Comparison of ENCODE assay signal across 15 cellular contexts in the genomic region with DNA sequence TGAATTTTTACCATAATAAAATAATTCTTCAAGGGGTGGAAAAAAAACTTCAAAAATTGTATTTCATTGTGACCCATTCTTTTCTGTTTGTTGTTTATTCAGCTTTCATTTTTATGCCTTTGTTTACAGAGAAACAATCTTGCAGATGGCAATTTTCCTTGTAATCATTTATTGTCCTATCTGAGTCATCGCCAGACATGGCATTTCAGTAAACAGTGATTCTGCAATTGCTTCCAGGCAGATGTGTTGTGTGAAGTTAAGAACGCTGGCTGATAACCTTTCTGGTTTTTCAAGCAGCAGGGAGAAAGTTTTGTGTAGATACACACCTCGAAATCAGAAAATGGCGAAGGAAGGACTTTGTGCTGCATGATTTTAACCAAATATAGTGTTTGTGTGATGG.
A peak's percentile ranks its signal among the peaks of the same experiment; 100 is the strongest.
DNase-seq lines count a peak whose midpoint lies in the region; ATAC-seq and TF ChIP-seq lines count a peak whose summit lies in the region.
"Had no signal": no experiment of that assay in that cellular context is flagged by ENCODE, and none has a peak within 500 bp of the region (broad histone marks: within the 10 kb centered on the region; RNA-seq: fewer than 3 reads in every experiment).

No MANE protein-coding gene starts in this region.

- H4K20me1 ChIP-seq in fibroblast of lung (ENCODE audit: control insufficient read depth, extremely low read depth, insufficient read depth, low read length), result no peaks in the 10 kb centered on the region

- no peak for ATAC-seq in HG03520 (IDR thresholded peaks at IDR 0.05; ENCODE audit: unreplicated experiment)
- ATAC-seq in omental fat pad (ENCODE audit: low FRiP score), result no peak
- ATAC-seq: activated CD8-positive, alpha-beta T cell treated with anti-CD3 and anti-CD28 coated beads, Interleukin-2, amount 10 ng/mL, durations not matched to agents 7 days and 5 days; upper lobe of right lung had no signal

- no peak overlapping the region for H3K4me3 ChIP-seq in fibroblast of lung (replicated peaks in 1 of 4; ENCODE audit: control extremely low read depth in 1 of 4, insufficient read depth in 1 of 4, low read depth in 3 of 4, low read length in 4 of 4)
- H3K4me3 ChIP-seq: spleen, upper lobe of right lung had no signal

- DNase-seq in NCI-H748 (lab: John Stamatoyannopoulos, UW; ENCODE audit: unreplicated experiment) (peak; percentile 36), NCI-H748 treated with DMSO at 0.1 percent for 48 hours (lab: John Stamatoyannopoulos, UW) (no peak), NCI-H69 (lab: John Stamatoyannopoulos, UW) (peak; percentile 82), fibroblast of lung (ENCODE audit: low read depth in 2 of 2) (peak; percentile 18 to 55), cortex of kidney (lab: John Stamatoyannopoulos, UW) (no peak), omental fat pad (ENCODE audit: low spot score) (no peak)
- no peak for DNase-seq in stimulated activated CD4-positive, alpha-beta T cell treated with anti-CD3 and anti-CD28 coated beads, Interleukin-4, amount 100 ng/mL, for 4 hours
- DNase-seq: activated CD8-positive, alpha-beta T cell treated with anti-CD3 and anti-CD28 coated beads, Interleukin-2, amount 10 ng/mL, durations not matched to agents 7 days and 5 days; activated naive CD4-positive, alpha-beta T cell treated with Interleukin-2 at 50 U/mL for 16 hours; kidney; nephron progenitor cell; spleen; upper lobe of right lung had no signal

- H3K27ac ChIP-seq in fibroblast of lung (ENCODE audit: insufficient read depth, low read length), result no peak overlapping the region
- H3K27ac ChIP-seq: HL-60, spleen, upper lobe of right lung had no signal

- H2AFZ ChIP-seq in fibroblast of lung (ENCODE audit: low read length), result no peak overlapping the region

- no peaks in the 10 kb centered on the region for H3K9me3 ChIP-seq in fibroblast of lung (ENCODE audit: control insufficient read depth, insufficient read depth, low read depth, low read length)
- H3K9me3 ChIP-seq: upper lobe of right lung had no signal

- no peaks in the 10 kb centered on the region for H3K36me3 ChIP-seq in fibroblast of lung (ENCODE audit: control insufficient read depth, insufficient read depth, low read length)
- H3K36me3 ChIP-seq: upper lobe of right lung had no signal

- no peak overlapping the region for H3K9ac ChIP-seq in fibroblast of lung (ENCODE audit: insufficient read depth, low read length)

- H3K4me1 ChIP-seq in fibroblast of lung (ENCODE audit: control insufficient read depth, extremely low read depth, insufficient read depth, low read length), result no peaks in the 10 kb centered on the region
- H3K4me1 ChIP-seq: spleen, upper lobe of right lung had no signal

- TF ChIP-seq CTCF in fibroblast of lung (conservative IDR thresholded peaks at IDR 0.05 in 1 of 2, IDR thresholded peaks at IDR 0.05 in 1 of 2; ENCODE audit: low read depth in 1 of 2, low read length in 2 of 2), result no peak
- TF ChIP-seq CTCF in omental fat pad (IDR thresholded peaks at IDR 0.05), result no peak

- no peaks in the 10 kb centered on the region for H3K79me2 ChIP-seq in fibroblast of lung (ENCODE audit: control insufficient read depth, insufficient read depth, low read length)

- no peak overlapping the region for H3K4me2 ChIP-seq in fibroblast of lung (ENCODE audit: extremely low read depth, insufficient read depth, low read length)

- no peaks in the 10 kb centered on the region for H3K27me3 ChIP-seq in fibroblast of lung (ENCODE audit: control insufficient read depth, insufficient read depth, low read length)
- H3K27me3 ChIP-seq: spleen, upper lobe of right lung had no signal

Comparison
In these comparisons a context has a peak if more than half of its experiments do, and no peak if none do; other contexts are left out.
1. DNase-seq: peak in NCI-H748 (single experiment), NCI-H69 (single experiment) and fibroblast of lung (2 of 2); none in NCI-H748 treated with DMSO at 0.1 percent for 48 hours (single experiment), stimulated activated CD4-positive, alpha-beta T cell treated with anti-CD3 and anti-CD28 coated beads, Interleukin-4, amount 100 ng/mL, for 4 hours (0 of 2), cortex of kidney (single experiment) and omental fat pad (single experiment).